8 cellular contexts compared by ENCODE assay signal in genomic region chr19:4403005-4403761, GRCh38. TPM values are rescaled to one million over a fixed set of nuclear protein-coding genes. Genes with fewer than 3 reads are reported as not detected.
DNase-seq lines count a peak whose midpoint lies in the region; ATAC-seq and TF ChIP-seq lines count a peak whose summit lies in the region.

No MANE protein-coding gene starts in this region.

- H3K4me3 ChIP-seq in NT2/D1 (ENCODE audit: insufficient read length, low read depth) (peak overlapping the region; percentile 72), endocrine pancreas (ENCODE audit: control insufficient read depth, insufficient read depth, low read length) (no peak overlapping the region)

- peaks cover 44% of the 10 kb centered on the region for H3K4me1 Mint-ChIP-seq in osteocyte (ENCODE audit: unreplicated experiment)

- ATAC-seq in esophagus mucosa, result no peak

- peak overlapping the region; percentile 80 for H3K4me3 Mint-ChIP-seq in osteocyte (ENCODE audit: unreplicated experiment)

- H3K9me3 ChIP-seq in NT2/D1 (ENCODE audit: insufficient read depth, low read length), result no peaks in the 10 kb centered on the region
- no peaks in the 10 kb centered on the region for H3K9me3 ChIP-seq in endocrine pancreas (ENCODE audit: control insufficient read depth, low read length)

- H3K27me3 Mint-ChIP-seq in osteocyte (ENCODE audit: unreplicated experiment), result no peaks in the 10 kb centered on the region

- H3K4me1 ChIP-seq in NT2/D1 (ENCODE audit: insufficient read depth, insufficient read length) (peaks cover 4% of the 10 kb centered on the region), endocrine pancreas (ENCODE audit: control insufficient read depth, insufficient read depth, low read length) (peaks cover 4% of the 10 kb centered on the region)

- H3K9me3 Mint-ChIP-seq in osteocyte (ENCODE audit: unreplicated experiment), result no peaks in the 10 kb centered on the region

- no peak for TF ChIP-seq CTCF in osteocyte (IDR thresholded peaks at IDR 0.05)
- no peak for TF ChIP-seq CTCF in GM13977 (IDR thresholded peaks at IDR 0.05; ENCODE audit: extremely low read depth, insufficient read depth, missing control alignments)

- peak overlapping the region; percentile 95 for H3K9ac ChIP-seq in NT2/D1 (ENCODE audit: insufficient read length, low read depth)
- peak overlapping the region; percentile 8 for H3K9ac ChIP-seq in endocrine pancreas (ENCODE audit: control insufficient read depth, insufficient read depth, low read length)

- peaks cover 40% of the 10 kb centered on the region for H3K36me3 ChIP-seq in NT2/D1 (ENCODE audit: insufficient read depth, insufficient read length, low read length)
- no peaks in the 10 kb centered on the region for H3K36me3 ChIP-seq in endocrine pancreas (ENCODE audit: control insufficient read depth, insufficient read depth, low read length)

- H3K36me3 Mint-ChIP-seq in osteocyte (ENCODE audit: unreplicated experiment), result no peaks in the 10 kb centered on the region

- peak; percentile 22 for DNase-seq in EH (ENCODE audit: low read depth)
- DNase-seq in NT2/D1 (ENCODE audit: low read depth, low spot score), result no peak
- no peak for DNase-seq in osteocyte (ENCODE audit: extremely low spot score, unreplicated experiment)
- no peak for DNase-seq in GM13977 (ENCODE audit: low spot score)
- no peak for DNase-seq in NCI-H1105 treated with DMSO at 0.1 percent for 48 hours (lab: John Stamatoyannopoulos, UW)
- DNase-seq in NCI-H748 treated with DMSO at 0.1 percent for 48 hours (lab: John Stamatoyannopoulos, UW), result no peak

- in situ Hi-C loops in GM13977 (cut with MboI; ENCODE audit: low pct_unique_long_range_greater_than_20kb, low sequenced_read_pairs, unreplicated experiment), result no loop called here

- H3K27me3 ChIP-seq in NT2/D1 (ENCODE audit: insufficient read depth, insufficient read length), result no peaks in the 10 kb centered on the region
- no peaks in the 10 kb centered on the region for H3K27me3 ChIP-seq in endocrine pancreas (ENCODE audit: control insufficient read depth, insufficient read depth, low read length)

- H3K27ac Mint-ChIP-seq in osteocyte (ENCODE audit: unreplicated experiment), result peak overlapping the region; percentile 54

RNA-seq across cellular contexts. Expression of gene CHAF1A, which starts 0.7 kb away (rescaled TPM):
- total RNA-seq in osteocyte (9.7 and 14.0 TPM in 2 replicates), esophagus mucosa (17.3 TPM)

RNA-seq across cellular contexts. Expression of gene SH3GL1, which starts 2.8 kb away (rescaled TPM):
- total RNA-seq in osteocyte (105 and 115 TPM in 2 replicates), esophagus mucosa (114 TPM)

RNA-seq across cellular contexts. Expression of gene UBXN6, which starts 54.4 kb away (rescaled TPM):
- total RNA-seq in osteocyte (96.8 and 106 TPM in 2 replicates), esophagus mucosa (68.9 TPM)

RNA-seq across cellular contexts. Expression of gene MPND, which starts 59.8 kb away (rescaled TPM):
- total RNA-seq in osteocyte (14.2 and 20.0 TPM in 2 replicates), esophagus mucosa (22.0 TPM)
